In the genomic region with DNA sequence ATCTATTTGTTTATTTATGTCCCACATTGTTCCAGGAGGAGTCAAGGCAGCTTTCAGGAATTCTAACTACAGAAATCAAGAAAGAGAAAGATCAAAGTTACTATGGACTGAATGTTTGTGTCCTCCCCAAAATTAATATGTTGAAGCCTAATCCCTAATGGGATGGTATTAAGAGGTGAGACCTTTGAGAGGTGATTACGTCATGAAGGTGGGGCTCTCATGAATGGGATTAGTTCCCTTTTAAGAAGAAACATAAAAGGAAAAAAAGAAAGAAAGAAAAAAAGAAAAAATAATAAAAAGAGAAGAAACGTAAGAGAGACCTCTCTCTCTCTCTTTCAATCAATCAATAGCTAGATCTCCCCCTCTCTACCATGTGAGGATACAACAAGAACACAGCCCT, we compare ENCODE assay signal across 28 cellular contexts.
"Had no signal": no experiment of that assay in that cellular context is flagged by ENCODE, and none has a peak within 500 bp of the region (broad histone marks: within the 10 kb centered on the region; RNA-seq: fewer than 3 reads in every experiment).

No MANE protein-coding gene starts in this region.

- H3K27ac Mint-ChIP-seq: stimulated activated effector memory CD8-positive, alpha-beta T cell treated with anti-CD3 and anti-CD28 coated beads, Interleukin-12 subunit alpha, Interleukin-12 subunit beta, amount 100 ng/mL, for 72 hours; stimulated activated memory B cell treated with anti-CD40 and anti-IgM and Interleukin-4, amounts not matched to agents 10 μg/mL and 1 μg/mL and 100 μg/mL, for 72 hours; stimulated activated naive B cell treated with anti-CD40 and anti-IgM and Interleukin-4, amounts not matched to agents 10 μg/mL and 1 μg/mL and 100 μg/mL, for 72 hours; stimulated activated naive CD8-positive, alpha-beta T cell treated with anti-CD3 and anti-CD28 coated beads, Interleukin-15, amount 100 ng/mL, for 72 hours; stimulated activated naive CD8-positive, alpha-beta T cell treated with anti-CD3 and anti-CD28 coated beads, Interleukin-15, Interleukin-2, amounts not matched to agents 100 ng/mL and 50 ng/mL, for 24 hours; type B pancreatic cell had no signal

- ATAC-seq: stimulated activated effector memory CD8-positive, alpha-beta T cell treated with anti-CD3 and anti-CD28 coated beads, Interleukin-12 subunit alpha, Interleukin-12 subunit beta, amount 100 ng/mL, for 72 hours; stimulated activated memory B cell treated with anti-CD40 and anti-IgM and Interleukin-4, amounts not matched to agents 10 μg/mL and 1 μg/mL and 100 μg/mL, for 72 hours; stimulated activated naive B cell treated with anti-CD40 and anti-IgM and Interleukin-4, amounts not matched to agents 10 μg/mL and 1 μg/mL and 100 μg/mL, for 72 hours; stimulated activated naive CD8-positive, alpha-beta T cell treated with anti-CD3 and anti-CD28 coated beads, Interleukin-15, amount 100 ng/mL, for 72 hours; stimulated activated naive CD8-positive, alpha-beta T cell treated with anti-CD3 and anti-CD28 coated beads, Interleukin-15, Interleukin-2, amounts not matched to agents 100 U/mL and 50 U/mL, for 24 hours; upper lobe of right lung had no signal

- H3K36me3 ChIP-seq: stomach, suprapubic skin, thoracic aorta, thyroid gland, tibial artery, tibial nerve, transverse colon, upper lobe of left lung, upper lobe of right lung, uterus, vagina had no signal

- H3K9me3 ChIP-seq: stomach, suprapubic skin, testis, thoracic aorta, thyroid gland, tibial artery, transverse colon, upper lobe of left lung, upper lobe of right lung, uterus, vagina had no signal

- H3K4me3 Mint-ChIP-seq: stimulated activated effector memory CD8-positive, alpha-beta T cell treated with anti-CD3 and anti-CD28 coated beads, Interleukin-12 subunit alpha, Interleukin-12 subunit beta, amount 100 ng/mL, for 72 hours; stimulated activated memory B cell treated with anti-CD40 and anti-IgM and Interleukin-4, amounts not matched to agents 10 μg/mL and 1 μg/mL and 100 μg/mL, for 72 hours; stimulated activated naive B cell treated with anti-CD40 and anti-IgM and Interleukin-4, amounts not matched to agents 10 μg/mL and 1 μg/mL and 100 μg/mL, for 72 hours; stimulated activated naive CD8-positive, alpha-beta T cell treated with anti-CD3 and anti-CD28 coated beads, Interleukin-15, amount 100 ng/mL, for 72 hours; stimulated activated naive CD8-positive, alpha-beta T cell treated with anti-CD3 and anti-CD28 coated beads, Interleukin-15, Interleukin-2, amounts not matched to agents 100 ng/mL and 50 ng/mL, for 24 hours; type B pancreatic cell had no signal

- H3K27me3 ChIP-seq: stomach, suprapubic skin, testis, thyroid gland, tibial artery, tibial nerve, transverse colon, upper lobe of left lung, upper lobe of right lung, uterus, vagina had no signal

- H3K36me3 Mint-ChIP-seq: stimulated activated effector memory CD8-positive, alpha-beta T cell treated with anti-CD3 and anti-CD28 coated beads, Interleukin-12 subunit alpha, Interleukin-12 subunit beta, amount 100 ng/mL, for 72 hours; stimulated activated memory B cell treated with anti-CD40 and anti-IgM and Interleukin-4, amounts not matched to agents 10 μg/mL and 1 μg/mL and 100 μg/mL, for 72 hours; stimulated activated naive B cell treated with anti-CD40 and anti-IgM and Interleukin-4, amounts not matched to agents 10 μg/mL and 1 μg/mL and 100 μg/mL, for 72 hours had no signal

- H3K4me3 ChIP-seq: stomach, suprapubic skin, testis, thoracic aorta, thyroid gland, tibial artery, tibial nerve, transverse colon, upper lobe of left lung, upper lobe of right lung, uterus, vagina had no signal

- H3K9me3 Mint-ChIP-seq: stimulated activated effector memory CD8-positive, alpha-beta T cell treated with anti-CD3 and anti-CD28 coated beads, Interleukin-12 subunit alpha, Interleukin-12 subunit beta, amount 100 ng/mL, for 72 hours; stimulated activated memory B cell treated with anti-CD40 and anti-IgM and Interleukin-4, amounts not matched to agents 10 μg/mL and 1 μg/mL and 100 μg/mL, for 72 hours; stimulated activated naive CD8-positive, alpha-beta T cell treated with anti-CD3 and anti-CD28 coated beads, Interleukin-15, amount 100 ng/mL, for 72 hours; stimulated activated naive CD8-positive, alpha-beta T cell treated with anti-CD3 and anti-CD28 coated beads, Interleukin-15, Interleukin-2, amounts not matched to agents 100 ng/mL and 50 ng/mL, for 24 hours; type B pancreatic cell had no signal

- H3K27me3 Mint-ChIP-seq: stimulated activated memory B cell treated with anti-CD40 and anti-IgM and Interleukin-4, amounts not matched to agents 10 μg/mL and 1 μg/mL and 100 μg/mL, for 72 hours; stimulated activated naive B cell treated with anti-CD40 and anti-IgM and Interleukin-4, amounts not matched to agents 10 μg/mL and 1 μg/mL and 100 μg/mL, for 72 hours; stimulated activated naive CD8-positive, alpha-beta T cell treated with anti-CD3 and anti-CD28 coated beads, Interleukin-15, Interleukin-2, amounts not matched to agents 100 ng/mL and 50 ng/mL, for 24 hours; type B pancreatic cell had no signal

- H3K4me1 ChIP-seq: stomach, suprapubic skin, testis, thyroid gland, tibial artery, tibial nerve, transverse colon, upper lobe of left lung, upper lobe of right lung, uterus, vagina had no signal

- H3K27ac ChIP-seq: stomach, suprapubic skin, testis, thoracic aorta, thyroid gland, tibial artery, tibial nerve, transverse colon, upper lobe of left lung, upper lobe of right lung, uterus, vagina had no signal

- DNase-seq: stimulated activated CD4-positive, alpha-beta T cell treated with anti-CD3 and anti-CD28 coated beads, Interleukin-2, amount 100 ng/mL, for 48 hours; stimulated activated CD4-positive, alpha-beta T cell treated with anti-CD3 and anti-CD28 coated beads, Interleukin-4, amount 100 ng/mL, for 1 hour; stimulated activated CD4-positive, alpha-beta T cell treated with anti-CD3 and anti-CD28 coated beads, Interleukin-4, amount 100 ng/mL, for 24 hours; stimulated activated CD4-positive, alpha-beta T cell treated with anti-CD3 and anti-CD28 coated beads, Interleukin-4, amount 100 ng/mL, for 4 hours; stimulated activated CD8-positive, alpha-beta memory T cell treated with anti-CD3 and anti-CD28 coated beads, Interleukin-4, amount 100 ng/mL, for 48 hours; stimulated activated naive B cell treated with anti-CD40 and anti-IgM and Interleukin-4, amounts not matched to agents 10 μg/mL and 1 μg/mL and 100 μg/mL, for 72 hours; stimulated activated naive CD4-positive, alpha-beta T cell; stimulated activated naive CD4-positive, alpha-beta T cell treated with Interleukin-2 at 50 U/mL for 16 hours; stimulated activated naive CD8-positive, alpha-beta T cell treated with anti-CD3 and anti-CD28 coated beads, Interleukin-15, amount 100 ng/mL, for 72 hours; stimulated activated naive CD8-positive, alpha-beta T cell treated with anti-CD3 and anti-CD28 coated beads, Interleukin-15, Interleukin-2, amounts not matched to agents 100 U/mL and 50 U/mL, for 24 hours; stomach; substantia nigra; testis; thyroid gland; transverse colon; upper lobe of left lung; upper lobe of right lung; uterus had no signal

- FAIRE-seq: urothelium cell line had no signal
